ENCODE assay signal across 8 cellular contexts in genomic region chr17:44198721-44199552, GRCh38. TPM values are rescaled to one million over a fixed set of nuclear protein-coding genes. Genes with fewer than 3 reads are reported as not detected.
DNase-seq lines count a peak whose midpoint lies in the region; ATAC-seq, FAIRE-seq and TF ChIP-seq lines count a peak whose summit lies in the region.

No MANE protein-coding gene starts in this region.

- H3K36me3 Mint-ChIP-seq in activated naive CD8-positive, alpha-beta T cell treated with anti-CD3 and anti-CD28 coated beads, Interleukin-2, amount 50 U/mL, for 24 hours (ENCODE audit: low read depth) = peaks cover 28% of the 10 kb centered on the region

- ATAC-seq in GM19351 (IDR thresholded peaks at IDR 0.05; ENCODE audit: unreplicated experiment) = peak; percentile 6
- peak; percentile 6 for ATAC-seq in HG03439 (IDR thresholded peaks at IDR 0.05; ENCODE audit: unreplicated experiment)
- ATAC-seq in activated naive CD8-positive, alpha-beta T cell treated with anti-CD3 and anti-CD28 coated beads, Interleukin-2, amount 50 U/mL, for 24 hours = peak; percentile 6
- peak in 3 of 4 donors; percentile 16 to 49 (median 17) for ATAC-seq in heart left ventricle
- peak; percentile 26 to 49 (median 32) for ATAC-seq in pancreas

- peaks cover 35 to 40% (median 38%) of the 10 kb centered on the region in 11 experiments for H3K36me3 ChIP-seq in BLaER1 treated with 17β-estradiol and CSF1 and Interleukin-3, amounts not matched to agents 10 nM and 100 nM
- H3K36me3 ChIP-seq in SK-N-MC (ENCODE audit: insufficient read depth, low read length) (peaks cover 32% of the 10 kb centered on the region), heart left ventricle (peaks cover 0 to 37% (median 33%) of the 10 kb centered on the region in 9 donors), pancreas (peaks cover 5 to 12% (median 12%) of the 10 kb centered on the region in 3 donors)

- intact Hi-C loops in heart left ventricle (cut with DNase I) (no loop called here), pancreas (cut with DNase I) (no loop called here)

- TF ChIP-seq POLR2A in heart left ventricle (IDR thresholded peaks at IDR 0.05) = no peak

- peak overlapping the region; percentile 85 for H3K4me3 Mint-ChIP-seq in activated naive CD8-positive, alpha-beta T cell treated with anti-CD3 and anti-CD28 coated beads, Interleukin-2, amount 50 U/mL, for 24 hours

- H3K4me1 ChIP-seq in BLaER1 treated with 17β-estradiol and CSF1 and Interleukin-3, amounts not matched to agents 10 nM and 100 nM = peaks cover 51 to 72% (median 54%) of the 10 kb centered on the region in 10 experiments
- peaks cover 0 to 32% (median 17%) of the 10 kb centered on the region in 12 donors for H3K4me1 ChIP-seq in heart left ventricle
- peaks cover 3 to 11% (median 6%) of the 10 kb centered on the region in 3 donors for H3K4me1 ChIP-seq in pancreas

- no peak for FAIRE-seq in pancreas (lab: Jason Lieb, UNC)

- peak overlapping the region; percentile 95 to 99 (median 98) for H3K27ac ChIP-seq in BLaER1 treated with 17β-estradiol and CSF1 and Interleukin-3, amounts not matched to agents 10 nM and 100 nM
- H3K27ac ChIP-seq in SK-N-MC (peak overlapping the region; percentile 91), heart left ventricle (peak overlapping the region; percentile 96 to 100 (median 98)), pancreas (peak overlapping the region; percentile 83 to 93 (median 91))

- no peaks in the 10 kb centered on the region for H3K9me3 Mint-ChIP-seq in activated naive CD8-positive, alpha-beta T cell treated with anti-CD3 and anti-CD28 coated beads, Interleukin-2, amount 50 U/mL, for 24 hours

- DNase-seq in SK-N-MC (ENCODE audit: low read depth, low spot score) (no peak), heart left ventricle (peak; percentile 66 to 88 (median 76)), pancreas (peak; percentile 61 to 90 (median 75)), NCI-H1092 treated with DMSO at 0.1 percent for 48 hours (lab: John Stamatoyannopoulos, UW) (no peak)
- peak; percentile 61 for DNase-seq in activated naive CD8-positive, alpha-beta T cell treated with anti-CD3 and anti-CD28 coated beads, Interleukin-2, amount 50 U/mL, for 24 hours

- peak overlapping the region; percentile 86 for H3K27ac Mint-ChIP-seq in activated naive CD8-positive, alpha-beta T cell treated with anti-CD3 and anti-CD28 coated beads, Interleukin-2, amount 50 U/mL, for 24 hours

- H3K4me1 Mint-ChIP-seq in activated naive CD8-positive, alpha-beta T cell treated with anti-CD3 and anti-CD28 coated beads, Interleukin-2, amount 50 U/mL, for 24 hours = peaks cover 31% of the 10 kb centered on the region

- H4K20me1 ChIP-seq in BLaER1 treated with 17β-estradiol and CSF1 and Interleukin-3, amounts not matched to agents 10 nM and 100 nM = peaks cover 0 to 37% (median 20%) of the 10 kb centered on the region in 11 experiments; a peak in 14 of 22 replicates

- peak overlapping the region; percentile 95 to 99 (median 99) for H3K9ac ChIP-seq in BLaER1 treated with 17β-estradiol and CSF1 and Interleukin-3, amounts not matched to agents 10 nM and 100 nM
- peak overlapping the region; percentile 72 for H3K9ac ChIP-seq in SK-N-MC (ENCODE audit: insufficient read length)

- H3K4me3 ChIP-seq in BLaER1 treated with 17β-estradiol and CSF1 and Interleukin-3, amounts not matched to agents 10 nM and 100 nM = peak overlapping the region; percentile 72 to 97 (median 91)
- H3K4me3 ChIP-seq in SK-N-MC (peak overlapping the region; percentile 76), heart left ventricle (peak overlapping the region; percentile 55 to 99 (median 91)), pancreas (peak overlapping the region; percentile 87 to 93 (median 91))

- 1 to 2% (median 1%) methylated on average over 16 to 68 of the region's 68 CpGs for WGBS in heart left ventricle, 4 donors
- 0 to 2% methylated on average over 19 to 61 of the region's 68 CpGs for WGBS in pancreas, 2 donors

- TF ChIP-seq CTCF in heart left ventricle (IDR thresholded peaks at IDR 0.05) (no peak), pancreas (IDR thresholded peaks at IDR 0.05) (no peak)

- H3K27me3 Mint-ChIP-seq in activated naive CD8-positive, alpha-beta T cell treated with anti-CD3 and anti-CD28 coated beads, Interleukin-2, amount 50 U/mL, for 24 hours = no peaks in the 10 kb centered on the region

- peak overlapping the region; percentile 83 to 97 (median 91) for H3K4me2 ChIP-seq in BLaER1 treated with 17β-estradiol and CSF1 and Interleukin-3, amounts not matched to agents 10 nM and 100 nM

- H3K27me3 ChIP-seq in BLaER1 treated with 17β-estradiol and CSF1 and Interleukin-3, amounts not matched to agents 10 nM and 100 nM = no peaks in the 10 kb centered on the region
- H3K27me3 ChIP-seq in heart left ventricle (no peaks in the 10 kb centered on the region), pancreas (no peaks in the 10 kb centered on the region)

- no peaks in the 10 kb centered on the region for H3K9me3 ChIP-seq in BLaER1 treated with 17β-estradiol and CSF1 and Interleukin-3, amounts not matched to agents 10 nM and 100 nM (replicated peaks in 1 of 11)
- H3K9me3 ChIP-seq in SK-N-MC (ENCODE audit: low read depth, low read length) (no peaks in the 10 kb centered on the region), heart left ventricle (no peaks in the 10 kb centered on the region), pancreas (no peaks in the 10 kb centered on the region)

RNA-seq across cellular contexts. Expression of gene ATXN7L3, which starts 0.7 kb away (rescaled TPM):
- total RNA-seq in heart left ventricle (10 to 100 TPM; 24.1 to 51.9 (median 35.3) TPM), pancreas (10 to 100 TPM; 21.1 to 38.0 (median 24.5) TPM)
- polyA plus RNA-seq in heart left ventricle (10 to 100 TPM; 24.3 to 54.4 TPM), pancreas (10 to 100 TPM; 29.8 to 32.0 TPM)

RNA-seq across cellular contexts. Expression of gene TMUB2, which starts 12.2 kb away (rescaled TPM):
- total RNA-seq in heart left ventricle (10 to 100 TPM; 18.8 to 37.4 (median 21.8) TPM), pancreas (10 to 100 TPM; 10.4 to 24.6 (median 14.8) TPM)
- polyA plus RNA-seq in heart left ventricle (10 to 100 TPM; 24.7 to 35.1 TPM), pancreas (10 to 100 TPM; 42.2 to 50.9 TPM)

RNA-seq across cellular contexts. Expression of gene UBTF, which starts 20.5 kb away (rescaled TPM):
- 10 to 100 TPM; 33.1 to 61.2 (median 44.2) TPM for total RNA-seq in heart left ventricle
- 10 to 100 TPM; 34.1 to 41.6 TPM for polyA plus RNA-seq in heart left ventricle
- 10 to 100 TPM; 31.9 to 51.8 (median 35.6) TPM for total RNA-seq in pancreas
- 10 to 100 TPM; 40.9 to 44.1 TPM for polyA plus RNA-seq in pancreas

RNA-seq across cellular contexts. Expression of gene ASB16, which starts 28.4 kb away (rescaled TPM):
- total RNA-seq in heart left ventricle (10 to 100 TPM in 7 of 9 donors, 1 to 10 TPM in 2; 7.7 to 71.1 (median 13.8) TPM), pancreas (1 to 10 TPM; 1.1 to 3.9 (median 2.3) TPM)
- polyA plus RNA-seq in heart left ventricle (1 to 10 TPM; 1.5 to 5.1 TPM), pancreas (1 to 10 TPM; 1.9 to 2.9 TPM)

RNA-seq across cellular contexts. Expression of gene HROB, which starts 57.2 kb away (rescaled TPM):
- total RNA-seq in heart left ventricle (1 to 10 TPM in 4 of 9 donors, under 1 TPM in 5; 0.47 to 5.8 (median 0.84) TPM), pancreas (under 1 TPM; 0.09 to 0.97 (median 0.45) TPM)
- polyA plus RNA-seq in heart left ventricle (under 1 TPM; 0.34 to 0.42 TPM), pancreas (under 1 TPM; 0.27 to 0.40 TPM)

Comparison
In these comparisons a context has a peak if more than half of its experiments do, and no peak if none do; other contexts are left out.
1. DNase-seq: peak in activated naive CD8-positive, alpha-beta T cell treated with anti-CD3 and anti-CD28 coated beads, Interleukin-2, amount 50 U/mL, for 24 hours (single experiment), heart left ventricle (5 of 5) and pancreas (6 of 6); none in SK-N-MC (single experiment) and NCI-H1092 treated with DMSO at 0.1 percent for 48 hours (single experiment).
2. Peak in every context shown above with its lines, with median percentiles within 50 percentile points of each other: H3K27ac ChIP-seq, H3K4me3 ChIP-seq and ATAC-seq.